ENCODE assay signal across 14 cellular contexts in genomic region chr16:12002447-12003006, GRCh38. TPM values are rescaled to one million over a fixed set of nuclear protein-coding genes. Genes with fewer than 3 reads are reported as not detected.
DNase-seq lines count a peak whose midpoint lies in the region; ATAC-seq, FAIRE-seq and TF ChIP-seq lines count a peak whose summit lies in the region.
"Had no signal": no experiment of that assay in that cellular context is flagged by ENCODE, and none has a peak within 500 bp of the region (broad histone marks: within the 10 kb centered on the region; RNA-seq: fewer than 3 reads in every experiment).

No MANE protein-coding gene starts in this region.

- peaks cover 38% of the 10 kb centered on the region for H3K79me2 ChIP-seq in MM.1S (ENCODE audit: low read length)

- 51% methylated on average over 11 of the region's 11 CpGs for WGBS in heart right ventricle, 2 donors

- ATAC-seq in heart right ventricle: peak; percentile 23 to 85 (median 51)

- intact Hi-C loops in heart right ventricle (cut with DNase I): no loop called here

- H3K36me3 ChIP-seq in heart right ventricle (peaks cover 0 to 43% (median 0%) of the 10 kb centered on the region in 9 donors), MM.1S (replicated peaks; ENCODE audit: insufficient read depth, low read length) (no peaks in the 10 kb centered on the region; the same call in 1 of the 2 replicates)
- H3K36me3 ChIP-seq: BE2C had no signal

- DNase-seq in AG08395 (ENCODE audit: low spot score): peak; percentile 57
- peak; percentile 43 for DNase-seq in MV-4-11 (lab: John Stamatoyannopoulos, UW)
- DNase-seq in SK-N-DZ (ENCODE audit: low spot score): peak; percentile 11
- peak in 1 of 2 donors; percentile 23 for DNase-seq in heart right ventricle
- DNase-seq in MM.1S: no peak
- DNase-seq in NCI-H2196 (lab: John Stamatoyannopoulos, UW; ENCODE audit: unreplicated experiment): no peak
- no peak for DNase-seq in GM19239 (ENCODE audit: insufficient read length, low spot score)
- no peak for DNase-seq in cerebellum (ENCODE audit: low spot score)
- DNase-seq: activated naive CD8-positive, alpha-beta T cell treated with anti-CD3 and anti-CD28 coated beads, Interleukin-2, amount 10 ng/mL, durations not matched to agents 7 days and 5 days; BE2C; NCI-H748 treated with DMSO at 0.1 percent for 48 hours had no signal

- H3K9me3 ChIP-seq in heart right ventricle (no peaks in the 10 kb centered on the region), MM.1S (replicated peaks; ENCODE audit: insufficient read depth, low read length) (no peaks in the 10 kb centered on the region)
- H3K9me3 ChIP-seq: BE2C had no signal

- H3K27ac ChIP-seq in heart right ventricle: peak overlapping the region in 1 of 10 donors; percentile 10
- H3K27ac ChIP-seq in MM.1S (ENCODE audit: low read length): no peak overlapping the region
- H3K27ac ChIP-seq: HL-60 had no signal

- no peaks in the 10 kb centered on the region for H3F3A ChIP-seq in MM.1S (ENCODE audit: insufficient read depth, low read length)

- no peak overlapping the region for H3K4me2 ChIP-seq in MM.1S (ENCODE audit: low read depth, low read length)

- peaks cover 0 to 8% (median 0%) of the 10 kb centered on the region in 9 donors for H3K4me1 ChIP-seq in heart right ventricle
- no peaks in the 10 kb centered on the region for H3K4me1 ChIP-seq in MM.1S (ENCODE audit: low read length)
- H3K4me1 ChIP-seq: BE2C had no signal

- TF ChIP-seq CTCF in heart right ventricle (IDR thresholded peaks at IDR 0.05) (no peak), MM.1S (IDR thresholded peaks at IDR 0.05; ENCODE audit: low read length) (no peak)

- H3K9me2 ChIP-seq in MM.1S (replicated peaks; ENCODE audit: insufficient read depth, low read length): no peaks in the 10 kb centered on the region

- H3K27me3 ChIP-seq in heart right ventricle (no peaks in the 10 kb centered on the region), MM.1S (replicated peaks; ENCODE audit: insufficient read depth, low read length) (no peaks in the 10 kb centered on the region)
- H3K27me3 ChIP-seq: BE2C had no signal

- no peak overlapping the region for H3K9ac ChIP-seq in MM.1S (ENCODE audit: low read length)

- no peak overlapping the region for H2AFZ ChIP-seq in MM.1S (ENCODE audit: low read length)

- H4K20me1 ChIP-seq in MM.1S (ENCODE audit: insufficient read depth, low read length): no peaks in the 10 kb centered on the region

- peak overlapping the region in 1 of 10 donors; percentile 6 for H3K4me3 ChIP-seq in heart right ventricle
- no peak overlapping the region for H3K4me3 ChIP-seq in MM.1S (ENCODE audit: low read length)

- FAIRE-seq in GM19239 (lab: Jason Lieb, UNC): no peak
- FAIRE-seq: GM12892 had no signal

RNA-seq across cellular contexts. Expression of gene SNX29, which starts 26.0 kb away (rescaled TPM):
- polyA plus RNA-seq in SK-N-DZ (2014; cell fraction: cytosol; rRNA removed): 3.8 and 6.6 TPM in 2 replicates
- polyA plus RNA-seq in SK-N-DZ (2014; cell fraction: nucleus; rRNA removed): 2.2 TPM in 2 replicates
- total RNA-seq in heart right ventricle (10 to 100 TPM; 10.8 to 23.9 (median 14.0) TPM), cerebellum (20.8 TPM)
- 1 to 10 TPM; 2.1 to 2.8 TPM for polyA plus RNA-seq in heart right ventricle

RNA-seq across cellular contexts. Expression of gene TNFRSF17, which starts 37.5 kb away (rescaled TPM):
- polyA plus RNA-seq in SK-N-DZ (2014; cell fraction: cytosol; rRNA removed): not detected in 2 replicates
- polyA plus RNA-seq in SK-N-DZ (2014; cell fraction: nucleus; rRNA removed): not detected in 2 replicates
- total RNA-seq in heart right ventricle (not detected), cerebellum (not detected)
- not detected for polyA plus RNA-seq in heart right ventricle
- total RNA-seq: activated naive CD8-positive, alpha-beta T cell treated with anti-CD3 and anti-CD28 coated beads, Interleukin-2, amount 10 ng/mL, durations not matched to agents 7 days and 5 days; epithelial cell of proximal tubule had no signal

Comparison
In these comparisons a context has a peak if more than half of its experiments do, and no peak if none do; other contexts are left out.
1. DNase-seq: peak in AG08395 (single experiment), MV-4-11 (single experiment) and SK-N-DZ (single experiment); none in MM.1S (single experiment), NCI-H2196 (single experiment), GM19239 (single experiment) and cerebellum (single experiment).